Comparison of ENCODE assay signal across 1 cellular context in genomic region chr2:204321910-204322765, GRCh38.
TF ChIP-seq lines count a peak whose summit lies in the region.

No MANE protein-coding gene starts in this region.

TF ChIP-seq in K562, 482 proteins besides CTCF, POLR2A, EP300 and RAD21 (continued from another document):
- TF ChIP-seq POU5F1 (IDR thresholded peaks at IDR 0.05; ENCODE audit: borderline replicate concordance, low read depth, low read length, partially characterized antibody) (no peak), DLX4 (CRISPR knock-in tag; IDR thresholded peaks at IDR 0.05) (no peak), CREM (IDR thresholded peaks at IDR 0.05; ENCODE audit: low read depth) (0 out of 2 replicates have a peak, but pooled peaks have one; percentile 10), CHD7 (IDR thresholded peaks at IDR 0.05; ENCODE audit: low read depth, low read length) (no peak), ZNF584 (CRISPR knock-in tag; IDR thresholded peaks at IDR 0.05; ENCODE audit: low read depth) (0 out of 2 replicates have a peak, but pooled peaks have one; percentile 44), TAF15 (IDR thresholded peaks at IDR 0.05; ENCODE audit: low read depth, low read length) (no peak), DDX20 (tag; IDR thresholded peaks at IDR 0.05; ENCODE audit: low read depth) (no peak), MAFF (IDR thresholded peaks at IDR 0.05; ENCODE audit: low read length) (peak; percentile 45), ZEB2 (IDR thresholded peaks at IDR 0.05) (no peak), YY1 (IDR thresholded peaks at IDR 0.05; ENCODE audit: borderline replicate concordance in 1 of 3, control insufficient read depth in 1 of 3, extremely low read depth in 1 of 3, insufficient read depth in 3 of 3, insufficient read length in 1 of 3, insufficient replicate concordance in 2 of 3, low read depth in 1 of 3, low read length in 2 of 3) (no peak), FOXK2 (conservative IDR thresholded peaks at IDR 0.05 in 1 of 2, IDR thresholded peaks at IDR 0.05 in 1 of 2; ENCODE audit: low read depth in 2 of 2) (no peak), FOXJ3 (CRISPR knock-in tag; IDR thresholded peaks at IDR 0.05) (no peak), MTA1 (IDR thresholded peaks at IDR 0.05; ENCODE audit: borderline replicate concordance) (no peak), RBM15 (IDR thresholded peaks at IDR 0.05; ENCODE audit: insufficient read depth, low read length) (no peak), NFE2L1 (tag; IDR thresholded peaks at IDR 0.05; ENCODE audit: borderline replicate concordance, low read depth) (peak; percentile 38; the same call in 1 of the 2 replicates), MAFG (tag; conservative IDR thresholded peaks at IDR 0.05) (peak; percentile 66), CUX1 (CRISPR knock-in tag; IDR thresholded peaks at IDR 0.05) (no peak), ZNF639 (CRISPR knock-in tag; conservative IDR thresholded peaks at IDR 0.05 in 1 of 2, IDR thresholded peaks at IDR 0.05 in 1 of 2) (no peak)
- TF ChIP-seq, protein P1, sequence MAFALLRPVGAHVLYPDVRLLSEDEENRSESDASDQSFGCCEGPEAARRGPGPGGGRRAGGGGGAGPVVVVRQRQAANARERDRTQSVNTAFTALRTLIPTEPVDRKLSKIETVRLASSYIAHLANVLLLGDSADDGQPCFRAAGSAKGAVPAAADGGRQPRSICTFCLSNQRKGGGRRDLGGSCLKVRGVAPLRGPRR (CRISPR knock-in tag; IDR thresholded peaks at IDR 0.05) = no peak
- TF ChIP-seq, protein P2, sequence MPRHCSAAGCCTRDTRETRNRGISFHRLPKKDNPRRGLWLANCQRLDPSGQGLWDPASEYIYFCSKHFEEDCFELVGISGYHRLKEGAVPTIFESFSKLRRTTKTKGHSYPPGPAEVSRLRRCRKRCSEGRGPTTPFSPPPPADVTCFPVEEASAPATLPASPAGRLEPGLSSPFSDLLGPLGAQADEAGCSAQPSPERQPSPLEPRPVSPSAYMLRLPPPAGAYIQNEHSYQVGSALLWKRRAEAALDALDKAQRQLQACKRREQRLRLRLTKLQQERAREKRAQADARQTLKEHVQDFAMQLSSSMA (CRISPR knock-in tag; IDR thresholded peaks at IDR 0.05) = no peak
TF ChIP-seq in K562: peak in this region for 13.
